Comparison of ENCODE assay signal across 9 cellular contexts in genomic region chr2:223779877-223780276, GRCh38. TPM values are rescaled to one million over a fixed set of nuclear protein-coding genes. Genes with fewer than 3 reads are reported as not detected.
DNase-seq lines count a peak whose midpoint lies in the region; ATAC-seq and TF ChIP-seq lines count a peak whose summit lies in the region.
"Had no signal": no experiment of that assay in that cellular context is flagged by ENCODE, and none has a peak within 500 bp of the region (broad histone marks: within the 10 kb centered on the region; RNA-seq: fewer than 3 reads in every experiment).

No MANE protein-coding gene starts in this region.

- H3K4me3 ChIP-seq in BJ (ENCODE audit: low read depth, low read length), result no peak overlapping the region
- no peak overlapping the region for H3K4me3 ChIP-seq in SK-N-SH (ENCODE audit: low read depth in 2 of 2, low read length in 1 of 2)
- H3K4me3 ChIP-seq in mammary epithelial cell (replicated peaks in 1 of 3; ENCODE audit: insufficient read depth in 1 of 3, low read depth in 2 of 3, low read length in 3 of 3), result no peak overlapping the region
- no peak overlapping the region for H3K4me3 ChIP-seq in osteoblast (ENCODE audit: insufficient read depth, low read length)

- H3K4me2 ChIP-seq in SK-N-SH, result no peak overlapping the region
- H3K4me2 ChIP-seq in mammary epithelial cell (ENCODE audit: insufficient read depth, low read depth, low read length), result no peak overlapping the region
- no peak overlapping the region for H3K4me2 ChIP-seq in osteoblast (ENCODE audit: insufficient read depth, low read length)

- H3K27me3 ChIP-seq in BJ (ENCODE audit: control insufficient read depth, insufficient read depth, low read length), result no peaks in the 10 kb centered on the region
- H3K27me3 ChIP-seq in SK-N-SH (ENCODE audit: insufficient read depth), result no peaks in the 10 kb centered on the region
- H3K27me3 ChIP-seq in mammary epithelial cell (ENCODE audit: insufficient read depth, low read length), result no peaks in the 10 kb centered on the region
- H3K27me3 ChIP-seq in osteoblast (ENCODE audit: insufficient read depth, low read length), result no peaks in the 10 kb centered on the region

- H4K20me1 ChIP-seq in SK-N-SH (ENCODE audit: insufficient read depth) (no peaks in the 10 kb centered on the region), mammary epithelial cell (ENCODE audit: insufficient read depth, low read length) (no peaks in the 10 kb centered on the region), osteoblast (ENCODE audit: insufficient read depth, low read length) (no peaks in the 10 kb centered on the region)

- no peaks in the 10 kb centered on the region for H3F3A ChIP-seq in SK-N-SH (replicated peaks; ENCODE audit: insufficient read depth)

- BruUV-seq in mammary epithelial cell (replicated peaks; lab: Mats Ljungman, UMichigan), result no TSS peak

- no peak for DNase-seq in BJ (ENCODE audit: low read depth)
- peak; percentile 52 for DNase-seq in SK-N-SH
- DNase-seq in mammary epithelial cell, result peak; percentile 44
- DNase-seq in osteoblast (ENCODE audit: insufficient read length, low spot score, missing footprints), result peak; percentile 56
- DNase-seq in pons (ENCODE audit: low spot score), result no peak
- DNase-seq in GF-D8 (lab: John Stamatoyannopoulos, UW), result no peak

- H3K27ac ChIP-seq in SK-N-SH (ENCODE audit: low read depth in 2 of 2, low read length in 1 of 2), result no peak overlapping the region
- no peak overlapping the region for H3K27ac ChIP-seq in mammary epithelial cell (ENCODE audit: insufficient read depth, low read depth, low read length)
- H3K27ac ChIP-seq in osteoblast (ENCODE audit: low read depth, low read length), result no peak overlapping the region
- H3K27ac ChIP-seq: parathyroid adenoma had no signal

- H3K36me3 ChIP-seq in BJ (ENCODE audit: control insufficient read depth, insufficient read depth, low read length), result no peaks in the 10 kb centered on the region
- peaks cover 0 to 5% of the 10 kb centered on the region in 2 experiments for H3K36me3 ChIP-seq in SK-N-SH (replicated peaks in 1 of 2; ENCODE audit: control insufficient read depth in 1 of 2, insufficient read depth in 2 of 2, low read length in 1 of 2)
- peaks cover 5% of the 10 kb centered on the region for H3K36me3 ChIP-seq in mammary epithelial cell (ENCODE audit: insufficient read depth, low read length)
- no peaks in the 10 kb centered on the region for H3K36me3 ChIP-seq in osteoblast (ENCODE audit: insufficient read depth, low read length)

- WGBS in SK-N-SH (ENCODE audit: low lambda C conversion rate), result 79% methylated on average over 7 of the region's 7 CpGs
- WGBS in mammary epithelial cell (ENCODE audit: low coverage, missing lambda C conversion rate), result 68% methylated on average over 3 of the region's 7 CpGs

- no peaks in the 10 kb centered on the region for H3K9me2 ChIP-seq in SK-N-SH

- CTCF ChIA-PET in BJ (lab: Yijun Ruan, JAX) (interaction anchor here (0.6 to 1.4 kb wide), 3 partner anchors 14 to 81 kb away, joined by 3 read pairs; no protein-coding TSS in a partner anchor), SK-N-SH (lab: Yijun Ruan, JAX) (interaction anchor here (0.7 kb wide), 1 partner anchor 19 kb away, joined by 3 read pairs; no protein-coding TSS in a partner anchor), mammary epithelial cell (lab: Charles Lee; ENCODE audit: low non-redundant PET) (interaction anchor here (0.7 kb wide), 1 partner anchor 19 kb away, joined by 3 read pairs; no protein-coding TSS in a partner anchor)

- no peak for TF ChIP-seq EP300 in SK-N-SH (IDR thresholded peaks at IDR 0.05; ENCODE audit: borderline replicate concordance in 1 of 2, low read depth in 1 of 2, low read length in 1 of 2)

- no peak overlapping the region for H3K9ac ChIP-seq in SK-N-SH
- no peak overlapping the region for H3K9ac ChIP-seq in mammary epithelial cell (ENCODE audit: insufficient read depth, low read length)
- H3K9ac ChIP-seq: parathyroid adenoma had no signal

- TF ChIP-seq CTCF in BJ (IDR thresholded peaks at IDR 0.05; ENCODE audit: insufficient read depth, low read depth, low read length) (peak; percentile 31; the same call in 1 of the 2 replicates), SK-N-SH (IDR thresholded peaks at IDR 0.05) (peak; percentile 56), mammary epithelial cell (conservative IDR thresholded peaks at IDR 0.05 in 1 of 2, IDR thresholded peaks at IDR 0.05 in 1 of 2; ENCODE audit: extremely low read depth in 1 of 2, insufficient read depth in 1 of 2, low read depth in 1 of 2, low read length in 2 of 2) (peak; percentile 35 to 40), osteoblast (IDR thresholded peaks at IDR 0.05; ENCODE audit: extremely low read depth, low read depth, low read length) (peak; percentile 47)

- dilution Hi-C loops in mammary epithelial cell (cut with HindIII; ENCODE audit: low sequenced_read_pairs), result no loop called here

- POLR2A ChIA-PET in BJ (lab: Charles Lee) (no interaction called here), SK-N-SH (lab: Yijun Ruan, JAX) (no interaction called here)

- H3K4me1 ChIP-seq in SK-N-SH (ENCODE audit: control insufficient read depth in 1 of 2, insufficient read depth in 2 of 2, low read depth in 1 of 2, low read length in 1 of 2) (no peaks in the 10 kb centered on the region), mammary epithelial cell (ENCODE audit: insufficient read depth, low read length) (peaks cover 8% of the 10 kb centered on the region), osteoblast (ENCODE audit: insufficient read depth, low read length) (no peaks in the 10 kb centered on the region)
- H3K4me1 ChIP-seq: parathyroid adenoma had no signal

- in situ Hi-C loops in mammary epithelial cell (cut with MboI; ENCODE audit: low sequenced_read_pairs in 2 of 2), result loop anchor here in 1 of 2 donors (25.0 kb wide), 1 partner anchor 543 kb away; no protein-coding TSS in a partner anchor

- peaks cover under 1% of the 10 kb centered on the region; the same call in 1 of the 2 replicates for H3K79me2 ChIP-seq in SK-N-SH (ENCODE audit: insufficient read depth)
- peaks cover 52% of the 10 kb centered on the region for H3K79me2 ChIP-seq in mammary epithelial cell (ENCODE audit: insufficient read depth, low read length)
- H3K79me2 ChIP-seq in osteoblast (ENCODE audit: insufficient read depth, low read length), result peaks cover 2% of the 10 kb centered on the region
- H3K79me2 ChIP-seq: parathyroid adenoma had no signal

- intact Hi-C loops in mammary epithelial cell (cut with micrococcal nuclease), result loop anchor here (1.0 to 5.0 kb wide), 2 partner anchors 53 to 80 kb away; no protein-coding TSS in a partner anchor

- ATAC-seq in GM18909 (IDR thresholded peaks at IDR 0.05; ENCODE audit: poor library complexity, unreplicated experiment) (peak; percentile 73), HG03442 (IDR thresholded peaks at IDR 0.05; ENCODE audit: unreplicated experiment) (peak; percentile 76)

- H3K9me3 ChIP-seq in SK-N-SH (no peaks in the 10 kb centered on the region), mammary epithelial cell (replicated peaks; ENCODE audit: insufficient read depth, low read length) (no peaks in the 10 kb centered on the region), osteoblast (ENCODE audit: low read depth, low read length) (no peaks in the 10 kb centered on the region)

- no peak overlapping the region for H2AFZ ChIP-seq in SK-N-SH (ENCODE audit: low read depth)
- H2AFZ ChIP-seq in mammary epithelial cell (ENCODE audit: low read depth, low read length), result no peak overlapping the region
- H2AFZ ChIP-seq in osteoblast (ENCODE audit: low read length), result no peak overlapping the region
- H2AFZ ChIP-seq: parathyroid adenoma had no signal

- TF ChIP-seq RAD21 in SK-N-SH (IDR thresholded peaks at IDR 0.05; ENCODE audit: low read length), result peak; percentile 47

TF ChIP-seq in SK-N-SH, 30 proteins besides CTCF, POLR2A, EP300 and RAD21:
- TF ChIP-seq TEAD4 (IDR thresholded peaks at IDR 0.05; ENCODE audit: borderline replicate concordance, insufficient read depth), result no peak
- 0 out of 2 replicates have a peak, but pooled peaks have one; percentile 10 for TF ChIP-seq SMC3 (IDR thresholded peaks at IDR 0.05; ENCODE audit: low read depth, low read length)
TF ChIP-seq in SK-N-SH: peak in this region for 1.

RNA-seq across cellular contexts. Expression of gene AP1S3, which starts 57.5 kb away (rescaled TPM):
- polyA plus RNA-seq in BJ (2011; rRNA removed) (1.9 and 2.1 TPM in 2 replicates), SK-N-SH (2012; rRNA removed) (4.8 and 6.1 TPM in 2 replicates), mammary epithelial cell (26.0 TPM)
- polyA minus RNA-seq in BJ (2011; rRNA and poly(A)+ RNA removed), result 0.28 and 0.67 TPM in 2 replicates
- polyA plus RNA-seq in SK-N-SH (2012; cell fraction: cytosol; rRNA removed), result 7.2 and 7.7 TPM in 2 replicates
- 1.6 and 4.1 TPM in 2 replicates for polyA plus RNA-seq in SK-N-SH (2012; cell fraction: nucleus; rRNA removed)
- total RNA-seq in mammary epithelial cell (10 to 100 TPM; 32.0 to 41.1 TPM), osteoblast (2.2 and 2.7 TPM in 2 replicates)
- 20.5 TPM for polyA minus RNA-seq in mammary epithelial cell

Comparison
In these comparisons a context has a peak if more than half of its experiments do, and no peak if none do; other contexts are left out.
1. DNase-seq: peak in SK-N-SH (single experiment), mammary epithelial cell (single experiment) and osteoblast (single experiment); none in BJ (single experiment), pons (single experiment) and GF-D8 (single experiment).
2. Peak in every context shown above with its lines, with median percentiles within 50 percentile points of each other: CTCF ChIP-seq.